16 cellular contexts compared by ENCODE assay signal in genomic region chr10:60425392-60426110, GRCh38. TPM values are rescaled to one million over a fixed set of nuclear protein-coding genes. Genes with fewer than 3 reads are reported as not detected.
A peak's percentile ranks its signal among the peaks of the same experiment; 100 is the strongest.
DNase-seq lines count a peak whose midpoint lies in the region; ATAC-seq and TF ChIP-seq lines count a peak whose summit lies in the region.
"Had no signal": no experiment of that assay in that cellular context is flagged by ENCODE, and none has a peak within 500 bp of the region (broad histone marks: within the 10 kb centered on the region; RNA-seq: fewer than 3 reads in every experiment).

No MANE protein-coding gene starts in this region.

- H2AFZ ChIP-seq in ACC112 (ENCODE audit: low read length, unreplicated experiment): no peak overlapping the region
- H2AFZ ChIP-seq: parathyroid adenoma had no signal

- DNase-seq in LHCN-M2 (ENCODE audit: low read depth): peak; percentile 50
- DNase-seq in WERI-Rb-1: peak; percentile 15
- DNase-seq in foreskin fibroblast: peak; percentile 71 to 79
- DNase-seq in SJCRH30: no peak
- DNase-seq in HK-2 (ENCODE audit: unreplicated experiment): no peak
- no peak for DNase-seq in activated naive CD4-positive, alpha-beta T cell (lab: John Stamatoyannopoulos, UW)
- DNase-seq: body of pancreas; mesendoderm; NCI-H1105; NCI-H774; stimulated activated CD4-positive, alpha-beta T cell treated with anti-CD3 and anti-CD28 coated beads, Interleukin-2, amount 100 ng/mL, for 48 hours had no signal

- H3K27ac ChIP-seq in ACC112 (ENCODE audit: low read depth, low read length): peak overlapping the region; percentile 83
- no peak overlapping the region for H3K27ac ChIP-seq in WERI-Rb-1
- no peak overlapping the region for H3K27ac ChIP-seq in SJCRH30
- H3K27ac ChIP-seq: BLaER1, body of pancreas, parathyroid adenoma had no signal

- TF ChIP-seq CTCF in WERI-Rb-1 (IDR thresholded peaks at IDR 0.05; ENCODE audit: low read depth, low read length): no peak
- no peak for TF ChIP-seq CTCF in foreskin fibroblast (IDR thresholded peaks at IDR 0.05; ENCODE audit: low read depth, low read length)

- no peak overlapping the region; the same call in 1 of the 2 replicates for H3K4me3 ChIP-seq in ACC112 (ENCODE audit: low read depth, low read length)
- no peak overlapping the region for H3K4me3 ChIP-seq in WERI-Rb-1 (ENCODE audit: low read depth, low read length)
- H3K4me3 ChIP-seq in foreskin fibroblast (ENCODE audit: low read depth in 1 of 2, low read length in 2 of 2): no peak overlapping the region
- H3K4me3 ChIP-seq in SJCRH30: no peak overlapping the region
- H3K4me3 ChIP-seq: BLaER1, body of pancreas, HAP-1 had no signal

- no peaks in the 10 kb centered on the region for H3K79me2 ChIP-seq in ACC112 (ENCODE audit: control insufficient read depth, insufficient read depth, low read length, unreplicated experiment)
- H3K79me2 ChIP-seq: parathyroid adenoma had no signal

- peaks cover 79% of the 10 kb centered on the region for H3K4me1 ChIP-seq in ACC112 (ENCODE audit: control insufficient read depth, insufficient read depth, low read length, unreplicated experiment)
- peaks cover 3% of the 10 kb centered on the region; the same call in 1 of the 2 replicates for H3K4me1 ChIP-seq in SJCRH30
- H3K4me1 ChIP-seq: BLaER1, body of pancreas had no signal

- no peak for ATAC-seq in GM21717 (IDR thresholded peaks at IDR 0.05; ENCODE audit: unreplicated experiment)
- ATAC-seq: body of pancreas had no signal

- H3K36me3 ChIP-seq in ACC112 (ENCODE audit: insufficient read depth, low read length) (no peaks in the 10 kb centered on the region), WERI-Rb-1 (no peaks in the 10 kb centered on the region), SJCRH30 (no peaks in the 10 kb centered on the region)
- H3K36me3 ChIP-seq: BLaER1, HAP-1 had no signal

- H3K9me3 ChIP-seq in WERI-Rb-1 (ENCODE audit: severe bottlenecking) (no peaks in the 10 kb centered on the region), SJCRH30 (replicated peaks) (no peaks in the 10 kb centered on the region)
- H3K9me3 ChIP-seq: BLaER1, body of pancreas, HAP-1 had no signal

- no peaks in the 10 kb centered on the region for H3K27me3 ChIP-seq in ACC112 (ENCODE audit: insufficient read depth, low read length)
- H3K27me3 ChIP-seq in WERI-Rb-1 (ENCODE audit: insufficient read depth, low read depth, severe bottlenecking): no peaks in the 10 kb centered on the region
- no peaks in the 10 kb centered on the region for H3K27me3 ChIP-seq in SJCRH30
- H3K27me3 ChIP-seq: BLaER1, body of pancreas had no signal

RNA-seq across cellular contexts. Expression of gene ANK3, which starts 35.9 kb away (rescaled TPM):
- total RNA-seq in LHCN-M2 (2014; rRNA removed): 1.9 and 4.5 TPM in 2 replicates
- polyA plus RNA-seq in LHCN-M2 (2012): 2.3 TPM
- 2.5 and 2.6 TPM in 2 replicates for total RNA-seq in SJCRH30 (2014; rRNA removed; shearing (Covaris generic))

Comparison
In these comparisons a context has a peak if more than half of its experiments do, and no peak if none do; other contexts are left out.
1. DNase-seq: peak in LHCN-M2 (single experiment), WERI-Rb-1 (single experiment) and foreskin fibroblast (2 of 2); none in SJCRH30 (0 of 2), HK-2 (single experiment) and activated naive CD4-positive, alpha-beta T cell (0 of 4).